1 cellular context compared by ENCODE assay signal in the genomic region with DNA sequence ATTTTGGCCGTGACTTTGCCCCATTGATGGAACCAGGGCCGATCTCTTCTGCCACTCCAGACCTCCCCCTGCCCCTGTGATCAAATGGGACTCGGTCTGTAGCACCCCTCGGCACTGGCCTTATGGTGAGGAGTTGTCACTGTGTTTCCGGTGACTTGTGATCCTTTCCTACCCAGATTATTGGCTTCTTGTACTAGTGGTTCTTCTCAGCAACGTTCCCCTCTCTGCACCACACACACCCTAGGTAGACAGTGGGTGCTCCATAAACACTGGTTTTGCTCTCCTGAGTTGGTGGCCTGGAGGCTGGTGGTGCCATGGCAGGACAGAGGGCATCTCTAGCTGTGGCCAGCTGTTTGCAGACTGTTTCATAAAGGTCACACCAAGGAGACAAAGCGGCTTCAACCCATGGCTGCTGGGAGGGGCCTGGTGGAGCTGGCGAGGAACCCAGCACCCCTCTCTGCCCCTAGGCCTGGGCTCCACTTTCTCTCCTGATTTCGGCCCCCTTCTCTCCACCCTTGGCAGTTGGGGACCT.
TF ChIP-seq lines count a peak whose summit lies in the region.

No MANE protein-coding gene starts in this region.

TF ChIP-seq in GM23338, 12 proteins besides CTCF, POLR2A, EP300 and RAD21 (continued from another document):
- TF ChIP-seq, protein P1, sequence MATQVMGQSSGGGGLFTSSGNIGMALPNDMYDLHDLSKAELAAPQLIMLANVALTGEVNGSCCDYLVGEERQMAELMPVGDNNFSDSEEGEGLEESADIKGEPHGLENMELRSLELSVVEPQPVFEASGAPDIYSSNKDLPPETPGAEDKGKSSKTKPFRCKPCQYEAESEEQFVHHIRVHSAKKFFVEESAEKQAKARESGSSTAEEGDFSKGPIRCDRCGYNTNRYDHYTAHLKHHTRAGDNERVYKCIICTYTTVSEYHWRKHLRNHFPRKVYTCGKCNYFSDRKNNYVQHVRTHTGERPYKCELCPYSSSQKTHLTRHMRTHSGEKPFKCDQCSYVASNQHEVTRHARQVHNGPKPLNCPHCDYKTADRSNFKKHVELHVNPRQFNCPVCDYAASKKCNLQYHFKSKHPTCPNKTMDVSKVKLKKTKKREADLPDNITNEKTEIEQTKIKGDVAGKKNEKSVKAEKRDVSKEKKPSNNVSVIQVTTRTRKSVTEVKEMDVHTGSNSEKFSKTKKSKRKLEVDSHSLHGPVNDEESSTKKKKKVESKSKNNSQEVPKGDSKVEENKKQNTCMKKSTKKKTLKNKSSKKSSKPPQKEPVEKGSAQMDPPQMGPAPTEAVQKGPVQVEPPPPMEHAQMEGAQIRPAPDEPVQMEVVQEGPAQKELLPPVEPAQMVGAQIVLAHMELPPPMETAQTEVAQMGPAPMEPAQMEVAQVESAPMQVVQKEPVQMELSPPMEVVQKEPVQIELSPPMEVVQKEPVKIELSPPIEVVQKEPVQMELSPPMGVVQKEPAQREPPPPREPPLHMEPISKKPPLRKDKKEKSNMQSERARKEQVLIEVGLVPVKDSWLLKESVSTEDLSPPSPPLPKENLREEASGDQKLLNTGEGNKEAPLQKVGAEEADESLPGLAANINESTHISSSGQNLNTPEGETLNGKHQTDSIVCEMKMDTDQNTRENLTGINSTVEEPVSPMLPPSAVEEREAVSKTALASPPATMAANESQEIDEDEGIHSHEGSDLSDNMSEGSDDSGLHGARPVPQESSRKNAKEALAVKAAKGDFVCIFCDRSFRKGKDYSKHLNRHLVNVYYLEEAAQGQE (IDR thresholded peaks at IDR 0.05; ENCODE audit: unreplicated experiment) = no peak
- TF ChIP-seq EZH2 (IDR thresholded peaks at IDR 0.05; ENCODE audit: low read depth, unreplicated experiment) (no peak), ZNF331 (CRISPR knock-in tag; IDR thresholded peaks at IDR 0.05; ENCODE audit: low read depth) (no peak), STAT1 (IDR thresholded peaks at IDR 0.05; ENCODE audit: unreplicated experiment) (no peak), EZH2phosphoT487 (IDR thresholded peaks at IDR 0.05; ENCODE audit: unreplicated experiment) (no peak), POLR2AphosphoS5 (IDR thresholded peaks at IDR 0.05; ENCODE audit: low read depth) (no peak)
- TF ChIP-seq, protein P2, sequence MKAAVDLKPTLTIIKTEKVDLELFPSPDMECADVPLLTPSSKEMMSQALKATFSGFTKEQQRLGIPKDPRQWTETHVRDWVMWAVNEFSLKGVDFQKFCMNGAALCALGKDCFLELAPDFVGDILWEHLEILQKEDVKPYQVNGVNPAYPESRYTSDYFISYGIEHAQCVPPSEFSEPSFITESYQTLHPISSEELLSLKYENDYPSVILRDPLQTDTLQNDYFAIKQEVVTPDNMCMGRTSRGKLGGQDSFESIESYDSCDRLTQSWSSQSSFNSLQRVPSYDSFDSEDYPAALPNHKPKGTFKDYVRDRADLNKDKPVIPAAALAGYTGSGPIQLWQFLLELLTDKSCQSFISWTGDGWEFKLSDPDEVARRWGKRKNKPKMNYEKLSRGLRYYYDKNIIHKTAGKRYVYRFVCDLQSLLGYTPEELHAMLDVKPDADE (IDR thresholded peaks at IDR 0.05) = no peak
TF ChIP-seq in GM23338: peak in this region for 0.
